In genomic region chr14:68683326-68683725, GRCh38 we compare ENCODE assay signal across 10 cellular contexts.
DNase-seq lines count a peak whose midpoint lies in the region; ATAC-seq, FAIRE-seq and TF ChIP-seq lines count a peak whose summit lies in the region.
"Had no signal": no experiment of that assay in that cellular context is flagged by ENCODE, and none has a peak within 500 bp of the region (broad histone marks: within the 10 kb centered on the region; RNA-seq: fewer than 3 reads in every experiment).

No MANE protein-coding gene starts in this region.

- H3K4me3 ChIP-seq in GM12878, result no peak overlapping the region
- no peak overlapping the region for H3K4me3 ChIP-seq in mesenchymal stem cell (ENCODE audit: insufficient read depth in 1 of 2, low read depth in 1 of 2, low read length in 2 of 2)
- H3K4me3 ChIP-seq in upper lobe of right lung, result no peak overlapping the region

- no peaks in the 10 kb centered on the region for H3K9me3 Mint-ChIP-seq in activated naive CD4-positive, alpha-beta T cell treated with anti-CD3 and anti-CD28 coated beads, Interleukin-2, amount 10 ng/mL, durations not matched to agents 7 days and 5 days

- POLR2A ChIA-PET in GM12878 (lab: Charles Lee) (interaction anchor here (0.6 to 1.4 kb wide), 12 partner anchors 11 to 209 kb away, joined by 3 to 7 read pairs (median 4); partner anchors contain the start of gene ZFP36L1), GM10248 (lab: Yijun Ruan, JAX) (interaction anchor here (0.6 to 1.0 kb wide), 2 partner anchors 12 to 104 kb away, joined by 3 read pairs; no protein-coding TSS in a partner anchor)

- no peaks in the 10 kb centered on the region for H3K9me3 ChIP-seq in GM12878 (replicated peaks; ENCODE audit: control insufficient read depth, insufficient read depth, low read length)
- H3K9me3 ChIP-seq in mesenchymal stem cell (ENCODE audit: control insufficient read depth, low read length), result peaks cover 2% of the 10 kb centered on the region
- no peaks in the 10 kb centered on the region for H3K9me3 ChIP-seq in upper lobe of right lung

- intact Hi-C loops in GM12878 (cut with micrococcal nuclease; ENCODE audit: unreplicated experiment), result loop anchor here (10.0 kb wide), 2 partner anchors 169 to 399 kb away; no protein-coding TSS in a partner anchor
- intact Hi-C loops in upper lobe of right lung (cut with DNase I), result no loop called here

- H3K4me1 Mint-ChIP-seq in activated naive CD4-positive, alpha-beta T cell treated with anti-CD3 and anti-CD28 coated beads, Interleukin-2, amount 10 ng/mL, durations not matched to agents 7 days and 5 days, result peaks cover 58% of the 10 kb centered on the region

- H3K79me2 ChIP-seq in GM12878 (ENCODE audit: control insufficient read depth, insufficient read depth, low read length), result no peaks in the 10 kb centered on the region

- RAD21 ChIA-PET in GM12878 (lab: Charles Lee; ENCODE audit: unreplicated experiment), result interaction anchor here (0.7 to 3.5 kb wide), 14 partner anchors 12 to 433 kb away, joined by 3 to 23 read pairs (median 4); no protein-coding TSS in a partner anchor

- H2BK120ac ChIP-seq in mesenchymal stem cell (ENCODE audit: low read depth, low read length), result peak overlapping the region; percentile 99

- H2BK15ac ChIP-seq in mesenchymal stem cell (ENCODE audit: low read depth, poor library complexity, severe bottlenecking), result peak overlapping the region; percentile 82

- H3K79me1 ChIP-seq in mesenchymal stem cell (replicated peaks; ENCODE audit: low read length, poor library complexity, severe bottlenecking), result peaks cover 11% of the 10 kb centered on the region

- H3K4ac ChIP-seq in mesenchymal stem cell (ENCODE audit: low read depth in 1 of 2, low read length in 2 of 2), result peak overlapping the region; percentile 97 to 99

- peak overlapping the region; percentile 77 for H4K8ac ChIP-seq in mesenchymal stem cell (ENCODE audit: low read length)

- CTCF ChIA-PET in activated naive CD4-positive, alpha-beta T cell treated with anti-CD3 and anti-CD28 coated beads, Interleukin-2, amount 10 ng/mL, durations not matched to agents 7 days and 5 days (lab: Charles Lee), result interaction anchor here (0.7 to 1.2 kb wide), 3 partner anchors 104 to 467 kb away, joined by 3 to 6 read pairs (median 5); no protein-coding TSS in a partner anchor
- CTCF ChIA-PET in GM12878 (lab: Yijun Ruan, JAX), result interaction anchor here (0.8 to 1.3 kb wide), 4 partner anchors 11 to 275 kb away, joined by 3 to 4 read pairs (median 4); no protein-coding TSS in a partner anchor
- CTCF ChIA-PET in GM10248 (lab: Yijun Ruan, JAX), result interaction anchor here (1.1 to 4.9 kb wide), 3 partner anchors 11 to 106 kb away, joined by 3 to 18 read pairs (median 3); no protein-coding TSS in a partner anchor

- H3K36me3 ChIP-seq in GM12878 (ENCODE audit: control insufficient read depth in 2 of 2, insufficient read depth in 2 of 2, low read length in 1 of 2), result no peaks in the 10 kb centered on the region
- H3K36me3 ChIP-seq in mesenchymal stem cell (ENCODE audit: control insufficient read depth in 1 of 2, insufficient read depth in 2 of 2, low read depth in 1 of 2, low read length in 2 of 2), result no peaks in the 10 kb centered on the region
- H3K36me3 ChIP-seq in upper lobe of right lung, result no peaks in the 10 kb centered on the region

- no peaks in the 10 kb centered on the region for H4K20me1 ChIP-seq in GM12878 (ENCODE audit: control insufficient read depth, insufficient read depth)

- peak overlapping the region; percentile 97 for H4K91ac ChIP-seq in mesenchymal stem cell (ENCODE audit: low read length)

- H3K36me3 Mint-ChIP-seq in activated naive CD4-positive, alpha-beta T cell treated with anti-CD3 and anti-CD28 coated beads, Interleukin-2, amount 10 ng/mL, durations not matched to agents 7 days and 5 days, result no peaks in the 10 kb centered on the region

- peak; percentile 18 for DNase-seq in activated naive CD4-positive, alpha-beta T cell treated with anti-CD3 and anti-CD28 coated beads, Interleukin-2, amount 10 ng/mL, durations not matched to agents 7 days and 5 days
- no peak for DNase-seq in activated naive CD4-positive, alpha-beta T cell treated with anti-CD3 and anti-CD28 coated beads, Interleukin-2, amount 50 U/mL, for 16 hours
- no peak for DNase-seq in GM12878 (ENCODE audit: low read depth, low spot score)
- no peak for DNase-seq in mesenchymal stem cell
- DNase-seq in upper lobe of right lung, result peak; percentile 36
- no peak for DNase-seq in NCI-H1930 (lab: John Stamatoyannopoulos, UW)
- no peak for DNase-seq in GM19238 (ENCODE audit: insufficient read length, low spot score)
- no peak for DNase-seq in GM10248 (ENCODE audit: extremely low spot score)
- DNase-seq: DMS79 treated with DMSO at 0.1 percent for 48 hours had no signal

- H3K18ac ChIP-seq in mesenchymal stem cell (ENCODE audit: low read depth in 1 of 2, low read length in 2 of 2), result peak overlapping the region; percentile 70 to 98

- no peak for TF ChIP-seq POLR2A in GM12878 (IDR thresholded peaks at IDR 0.05; ENCODE audit: low read depth, low read length)

- peaks cover 4% of the 10 kb centered on the region for H3K27me3 Mint-ChIP-seq in activated naive CD4-positive, alpha-beta T cell treated with anti-CD3 and anti-CD28 coated beads, Interleukin-2, amount 10 ng/mL, durations not matched to agents 7 days and 5 days

- no peak for TF ChIP-seq RAD21 in GM12878 (IDR thresholded peaks at IDR 0.05; ENCODE audit: insufficient read depth, low read depth, low read length)

- H2AFZ ChIP-seq in GM12878 (ENCODE audit: control insufficient read depth, low read depth, low read length) (peak overlapping the region; percentile 35), mesenchymal stem cell (ENCODE audit: low read depth, low read length) (no peak overlapping the region)

- no peak for TF ChIP-seq CTCF in GM12878 (IDR thresholded peaks at IDR 0.05 in 2 of 3, conservative IDR thresholded peaks at IDR 0.05 in 1 of 3; ENCODE audit: control insufficient read depth in 2 of 3, extremely low read depth in 1 of 3, insufficient read depth in 1 of 3, low read depth in 3 of 3, low read length in 3 of 3)
- no peak for TF ChIP-seq CTCF in upper lobe of right lung (IDR thresholded peaks at IDR 0.05)
- TF ChIP-seq CTCF in GM10248 (IDR thresholded peaks at IDR 0.05; ENCODE audit: control extremely low read depth, extremely low read depth, low read depth, missing control alignments), result no peak

- BruUV-seq in GM12878 (replicated peaks; lab: Mats Ljungman, UMichigan), result no TSS peak

- 92% methylated on average over 7 of the region's 7 CpGs for WGBS in GM12878 (ENCODE audit: insufficient coverage, insufficient replicate concordance, low lambda C conversion rate, missing lambda C conversion rate)
- 61% methylated on average over 7 of the region's 7 CpGs for WGBS in mesenchymal stem cell

- no peak for FAIRE-seq in GM12878 (lab: Jason Lieb, UNC)
- FAIRE-seq: islet of Langerhans had no signal

- H3K4me2 ChIP-seq in GM12878 (ENCODE audit: control insufficient read depth, insufficient read depth), result peak overlapping the region; percentile 54
- H3K4me2 ChIP-seq in mesenchymal stem cell (ENCODE audit: low read length, poor library complexity, severe bottlenecking), result no peak overlapping the region

- no peak overlapping the region; the same call in 1 of the 2 replicates for H3K9ac ChIP-seq in GM12878 (ENCODE audit: control insufficient read depth, insufficient read depth, low read length)
- H3K9ac ChIP-seq in mesenchymal stem cell (ENCODE audit: low read length), result peak overlapping the region; percentile 83

- TF ChIP-seq EP300 in GM12878 (IDR thresholded peaks at IDR 0.05; ENCODE audit: borderline replicate concordance in 1 of 2, control insufficient read depth in 1 of 2, low read depth in 2 of 2, low read length in 2 of 2), result no peak

- H3K27ac ChIP-seq in GM12878 (ENCODE audit: control insufficient read depth, insufficient read depth), result peak overlapping the region; percentile 49
- H3K27ac ChIP-seq in mesenchymal stem cell (ENCODE audit: low read length, poor library complexity, severe bottlenecking), result peak overlapping the region; percentile 76
- H3K27ac ChIP-seq in upper lobe of right lung, result peak overlapping the region; percentile 78

- H3K27me3 ChIP-seq in GM12878 (replicated peaks in 1 of 2; ENCODE audit: control insufficient read depth in 2 of 2, insufficient read depth in 2 of 2, low read length in 1 of 2) (no peaks in the 10 kb centered on the region), mesenchymal stem cell (ENCODE audit: control insufficient read depth in 1 of 2, insufficient read depth in 1 of 2, low read length in 2 of 2) (no peaks in the 10 kb centered on the region), upper lobe of right lung (no peaks in the 10 kb centered on the region)

- in situ Hi-C loops in GM12878 (cut with MboI), result loop anchor here (10.0 kb wide), 1 partner anchor 429 kb away; no protein-coding TSS in a partner anchor

- peak overlapping the region in 1 of 2 experiments; percentile 16 for H3K23ac ChIP-seq in mesenchymal stem cell (ENCODE audit: low read length in 2 of 2)

- peaks cover 38% of the 10 kb centered on the region for H3K4me1 ChIP-seq in GM12878 (ENCODE audit: control insufficient read depth, insufficient read depth, low read length)
- H3K4me1 ChIP-seq in mesenchymal stem cell (ENCODE audit: control insufficient read depth, insufficient read depth, low read depth, low read length), result peaks cover 25% of the 10 kb centered on the region
- peaks cover 50% of the 10 kb centered on the region for H3K4me1 ChIP-seq in upper lobe of right lung

- SMC1A ChIA-PET in GM12878 (lab: Charles Lee; ENCODE audit: uncharacterized antibody, unreplicated experiment), result interaction anchor here (0.7 to 5.1 kb wide), 23 partner anchors 8 to 436 kb away, joined by 3 to 34 read pairs (median 4); no protein-coding TSS in a partner anchor

- H2AK5ac ChIP-seq in mesenchymal stem cell (ENCODE audit: low read length, severe bottlenecking), result peak overlapping the region; percentile 62

- H3K14ac ChIP-seq in mesenchymal stem cell (ENCODE audit: low read length in 2 of 2), result peak overlapping the region in 1 of 2 experiments; percentile 94

- peak overlapping the region; percentile 89 for H3K27ac Mint-ChIP-seq in activated naive CD4-positive, alpha-beta T cell treated with anti-CD3 and anti-CD28 coated beads, Interleukin-2, amount 10 ng/mL, durations not matched to agents 7 days and 5 days

- no peak for ATAC-seq in GM12878
- no peak for ATAC-seq in upper lobe of right lung

- no peak overlapping the region for H3K4me3 Mint-ChIP-seq in activated naive CD4-positive, alpha-beta T cell treated with anti-CD3 and anti-CD28 coated beads, Interleukin-2, amount 10 ng/mL, durations not matched to agents 7 days and 5 days

- H2BK5ac ChIP-seq in mesenchymal stem cell (ENCODE audit: low read depth, low read length, poor library complexity, severe bottlenecking), result peak overlapping the region; percentile 9

- peak overlapping the region; percentile 94 to 100 for H2BK12ac ChIP-seq in mesenchymal stem cell (ENCODE audit: low read length in 2 of 2)

TF ChIP-seq in GM12878, 131 proteins besides CTCF, POLR2A, EP300 and RAD21 (continues in another document):
- no peak for TF ChIP-seq MYB (IDR thresholded peaks at IDR 0.05; ENCODE audit: borderline replicate concordance, low read depth, low read length)

Comparison
In these comparisons a context has a peak if more than half of its experiments do, and no peak if none do; other contexts are left out.
1. DNase-seq: peak in activated naive CD4-positive, alpha-beta T cell treated with anti-CD3 and anti-CD28 coated beads, Interleukin-2, amount 10 ng/mL, durations not matched to agents 7 days and 5 days (single experiment) and upper lobe of right lung (single experiment); none in activated naive CD4-positive, alpha-beta T cell treated with anti-CD3 and anti-CD28 coated beads, Interleukin-2, amount 50 U/mL, for 16 hours (single experiment), GM12878 (single experiment), mesenchymal stem cell (single experiment), NCI-H1930 (0 of 2), GM19238 (single experiment) and GM10248 (single experiment).
2. Peak in every context shown above with its lines, with median percentiles within 50 percentile points of each other: H3K27ac ChIP-seq.